8 cellular contexts compared by ENCODE assay signal in the genomic region with DNA sequence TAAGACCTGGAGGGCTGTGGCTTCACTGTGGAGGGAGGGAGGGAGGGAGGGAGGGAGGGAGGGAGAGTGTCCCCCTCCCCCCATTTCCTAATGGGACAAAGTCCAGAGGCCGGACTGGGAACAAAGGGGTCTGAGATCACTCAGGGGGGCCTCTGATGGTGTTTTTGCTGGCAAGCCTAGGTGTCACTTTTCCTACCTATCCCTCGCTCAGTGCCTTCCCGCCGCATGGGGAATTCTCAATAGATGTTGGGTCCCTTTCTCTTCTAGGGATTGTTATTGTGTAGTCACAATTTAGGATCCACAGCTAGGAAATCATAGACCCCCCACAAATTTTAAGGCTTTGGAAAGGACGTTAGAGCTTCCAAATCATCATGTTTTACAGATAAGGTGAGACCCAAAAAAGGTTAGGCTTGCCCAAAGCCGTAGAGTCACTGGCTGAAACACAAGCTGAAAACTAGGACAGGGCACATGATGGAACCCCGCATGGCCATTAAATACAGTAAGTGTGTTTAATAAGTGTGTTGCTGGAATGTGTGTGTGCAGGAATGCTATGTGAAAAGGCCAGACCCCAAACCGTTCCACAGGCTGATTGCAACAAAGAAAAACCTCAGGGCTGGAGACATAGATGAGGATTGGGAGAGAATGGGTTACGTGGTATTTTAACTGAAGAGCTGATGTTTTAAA. TPM values are rescaled to one million over a fixed set of nuclear protein-coding genes. Genes with fewer than 3 reads are reported as not detected.
A peak's percentile ranks its signal among the peaks of the same experiment; 100 is the strongest.
DNase-seq lines count a peak whose midpoint lies in the region; ATAC-seq and TF ChIP-seq lines count a peak whose summit lies in the region.

No MANE protein-coding gene starts in this region.

- intact Hi-C loops in Panc1 (cut with micrococcal nuclease; ENCODE audit: unreplicated experiment): no loop called here

- no TSS peak for BruUV-seq in Panc1 (replicated peaks; lab: Mats Ljungman, UMichigan)

- H3K4me3 Mint-ChIP-seq in endothelial cell (ENCODE audit: unreplicated experiment): peak overlapping the region; percentile 33

- CTCF ChIA-PET in Panc1 (lab: Charles Lee): no interaction called here

- H3K4me2 ChIP-seq in BLaER1 treated with 17β-estradiol and CSF1 and Interleukin-3, amounts not matched to agents 10 nM and 100 nM: peak overlapping the region; percentile 77 to 98 (median 94)
- peak overlapping the region; percentile 70 for H3K4me2 ChIP-seq in osteoblast (ENCODE audit: insufficient read depth, low read length)

- peaks cover 0 to 1% (median 0%) of the 10 kb centered on the region in 11 experiments; a peak in 3 of 22 replicates for H3K36me3 ChIP-seq in BLaER1 treated with 17β-estradiol and CSF1 and Interleukin-3, amounts not matched to agents 10 nM and 100 nM
- H3K36me3 ChIP-seq in Panc1 (ENCODE audit: control insufficient read depth, insufficient read depth, low read length): no peaks in the 10 kb centered on the region; the same call in none of the 2 replicates
- no peaks in the 10 kb centered on the region for H3K36me3 ChIP-seq in osteoblast (ENCODE audit: insufficient read depth, low read length)

- peaks cover 25% of the 10 kb centered on the region for H3K4me1 Mint-ChIP-seq in endothelial cell (ENCODE audit: unreplicated experiment)

- no peak overlapping the region for H3K27ac Mint-ChIP-seq in endothelial cell (ENCODE audit: unreplicated experiment)

- POLR2A ChIA-PET in Panc1 (lab: Charles Lee): interaction anchor here (0.5 to 0.6 kb wide), 2 partner anchors 38 to 889 kb away, joined by 4 to 11 read pairs; no protein-coding TSS in a partner anchor

- H4K20me1 ChIP-seq in BLaER1 treated with 17β-estradiol and CSF1 and Interleukin-3, amounts not matched to agents 10 nM and 100 nM: peaks cover under 1 to 2% (median 1%) of the 10 kb centered on the region in 11 experiments; a peak in 13 of 22 replicates
- H4K20me1 ChIP-seq in osteoblast (ENCODE audit: insufficient read depth, low read length): no peaks in the 10 kb centered on the region

- H3K9ac ChIP-seq in BLaER1 treated with 17β-estradiol and CSF1 and Interleukin-3, amounts not matched to agents 10 nM and 100 nM: peak overlapping the region; percentile 79 to 100 (median 88)

- DNase-seq in Panc1 (ENCODE audit: low read depth, low spot score) (no peak), endothelial cell (ENCODE audit: low spot score) (no peak), osteoblast (ENCODE audit: insufficient read length, low spot score, missing footprints) (peak; percentile 65), cortex of kidney (lab: John Stamatoyannopoulos, UW) (no peak), GM20000 (ENCODE audit: low spot score) (no peak), 8988T (no peak)

- H3K4me1 ChIP-seq in BLaER1 treated with 17β-estradiol and CSF1 and Interleukin-3, amounts not matched to agents 10 nM and 100 nM: peaks cover 74 to 92% (median 84%) of the 10 kb centered on the region in 10 experiments
- peaks cover 54% of the 10 kb centered on the region for H3K4me1 ChIP-seq in Panc1 (ENCODE audit: control insufficient read depth, insufficient read depth, low read length)
- peaks cover 61% of the 10 kb centered on the region for H3K4me1 ChIP-seq in osteoblast (ENCODE audit: insufficient read depth, low read length)

- peak overlapping the region in 7 of 10 experiments; percentile 13 to 58 (median 38); a peak in 9 of 20 replicates for H3K4me3 ChIP-seq in BLaER1 treated with 17β-estradiol and CSF1 and Interleukin-3, amounts not matched to agents 10 nM and 100 nM
- no peak overlapping the region for H3K4me3 ChIP-seq in Panc1 (ENCODE audit: low read depth in 2 of 2, low read length in 2 of 2)
- H3K4me3 ChIP-seq in osteoblast (ENCODE audit: insufficient read depth, low read length): peak overlapping the region; percentile 42

- no peaks in the 10 kb centered on the region for H3K9me3 Mint-ChIP-seq in endothelial cell (ENCODE audit: unreplicated experiment)

- peaks cover 8% of the 10 kb centered on the region for H3K27me3 Mint-ChIP-seq in endothelial cell (ENCODE audit: unreplicated experiment)

- ATAC-seq in Panc1 (no peak), HG03521 (IDR thresholded peaks at IDR 0.05; ENCODE audit: unreplicated experiment) (no peak)

- in situ Hi-C loops in Panc1 (cut with HindIII; ENCODE audit: low pct_unique_long_range_greater_than_20kb, low sequenced_read_pairs): no loop called here

- TF ChIP-seq CTCF in Panc1 (IDR thresholded peaks at IDR 0.05) (no peak), endothelial cell (IDR thresholded peaks at IDR 0.05; ENCODE audit: unreplicated experiment) (no peak), osteoblast (IDR thresholded peaks at IDR 0.05; ENCODE audit: extremely low read depth, low read depth, low read length) (no peak), GM20000 (IDR thresholded peaks at IDR 0.05; ENCODE audit: extremely low read depth, missing control alignments) (no peak)

- peaks cover 0 to 3% (median 0%) of the 10 kb centered on the region in 11 experiments; a peak in 2 of 22 replicates for H3K27me3 ChIP-seq in BLaER1 treated with 17β-estradiol and CSF1 and Interleukin-3, amounts not matched to agents 10 nM and 100 nM
- H3K27me3 ChIP-seq in Panc1 (ENCODE audit: control insufficient read depth, insufficient read depth, low read length): no peaks in the 10 kb centered on the region
- H3K27me3 ChIP-seq in osteoblast (ENCODE audit: insufficient read depth, low read length): no peaks in the 10 kb centered on the region

- H2AFZ ChIP-seq in osteoblast (ENCODE audit: low read length): no peak overlapping the region

- no peaks in the 10 kb centered on the region for H3K9me3 ChIP-seq in BLaER1 treated with 17β-estradiol and CSF1 and Interleukin-3, amounts not matched to agents 10 nM and 100 nM (replicated peaks in 1 of 11)
- H3K9me3 ChIP-seq in Panc1 (ENCODE audit: control insufficient read depth, insufficient read depth, low read depth, low read length): no peaks in the 10 kb centered on the region
- no peaks in the 10 kb centered on the region for H3K9me3 ChIP-seq in osteoblast (ENCODE audit: low read depth, low read length)

- H3K79me2 ChIP-seq in osteoblast (ENCODE audit: insufficient read depth, low read length): peaks cover 14% of the 10 kb centered on the region

- no peaks in the 10 kb centered on the region for H3K36me3 Mint-ChIP-seq in endothelial cell (ENCODE audit: low read depth, unreplicated experiment)

- peak overlapping the region; percentile 92 to 100 (median 98) for H3K27ac ChIP-seq in BLaER1 treated with 17β-estradiol and CSF1 and Interleukin-3, amounts not matched to agents 10 nM and 100 nM
- H3K27ac ChIP-seq in Panc1 (ENCODE audit: low read length): peak overlapping the region; percentile 98
- H3K27ac ChIP-seq in osteoblast (ENCODE audit: low read depth, low read length): peak overlapping the region; percentile 96

RNA-seq across cellular contexts. Expression of a gene that starts 4.8 kb away (rescaled TPM):
- total RNA-seq in Panc1 (2021; ENCODE audit: unreplicated experiment) (2,322 TPM), endothelial cell (ENCODE audit: unreplicated experiment) (837 TPM), osteoblast (1,459 and 1,507 TPM in 2 replicates)
- 3,101 TPM for polyA plus RNA-seq in Panc1 (2012; ENCODE audit: insufficient read length)

RNA-seq across cellular contexts. Expression of a gene that starts 22.1 kb away (rescaled TPM):
- 0.13 TPM for total RNA-seq in Panc1 (2021; ENCODE audit: unreplicated experiment)
- polyA plus RNA-seq in Panc1 (2012; ENCODE audit: insufficient read length): 0.59 TPM
- 0.08 TPM for total RNA-seq in endothelial cell (ENCODE audit: unreplicated experiment)
- 5.6 and 8.0 TPM in 2 replicates for total RNA-seq in osteoblast

RNA-seq across cellular contexts. Expression of a gene that starts 54.9 kb away (rescaled TPM):
- total RNA-seq in Panc1 (2021; ENCODE audit: unreplicated experiment) (8.9 TPM), endothelial cell (ENCODE audit: unreplicated experiment) (8.9 TPM), osteoblast (15.9 and 20.3 TPM in 2 replicates)
- 17.7 TPM for polyA plus RNA-seq in Panc1 (2012; ENCODE audit: insufficient read length)

Comparison
In these comparisons a context has a peak if more than half of its experiments do, and no peak if none do; other contexts are left out.
1. H3K4me3 ChIP-seq: peak in BLaER1 treated with 17β-estradiol and CSF1 and Interleukin-3, amounts not matched to agents 10 nM and 100 nM (7 of 10) and osteoblast (single experiment); none in Panc1 (0 of 2).
2. Peak in every context shown above with its lines, with median percentiles within 50 percentile points of each other: H3K27ac ChIP-seq.